11 cellular contexts compared by ENCODE assay signal in the genomic region with DNA sequence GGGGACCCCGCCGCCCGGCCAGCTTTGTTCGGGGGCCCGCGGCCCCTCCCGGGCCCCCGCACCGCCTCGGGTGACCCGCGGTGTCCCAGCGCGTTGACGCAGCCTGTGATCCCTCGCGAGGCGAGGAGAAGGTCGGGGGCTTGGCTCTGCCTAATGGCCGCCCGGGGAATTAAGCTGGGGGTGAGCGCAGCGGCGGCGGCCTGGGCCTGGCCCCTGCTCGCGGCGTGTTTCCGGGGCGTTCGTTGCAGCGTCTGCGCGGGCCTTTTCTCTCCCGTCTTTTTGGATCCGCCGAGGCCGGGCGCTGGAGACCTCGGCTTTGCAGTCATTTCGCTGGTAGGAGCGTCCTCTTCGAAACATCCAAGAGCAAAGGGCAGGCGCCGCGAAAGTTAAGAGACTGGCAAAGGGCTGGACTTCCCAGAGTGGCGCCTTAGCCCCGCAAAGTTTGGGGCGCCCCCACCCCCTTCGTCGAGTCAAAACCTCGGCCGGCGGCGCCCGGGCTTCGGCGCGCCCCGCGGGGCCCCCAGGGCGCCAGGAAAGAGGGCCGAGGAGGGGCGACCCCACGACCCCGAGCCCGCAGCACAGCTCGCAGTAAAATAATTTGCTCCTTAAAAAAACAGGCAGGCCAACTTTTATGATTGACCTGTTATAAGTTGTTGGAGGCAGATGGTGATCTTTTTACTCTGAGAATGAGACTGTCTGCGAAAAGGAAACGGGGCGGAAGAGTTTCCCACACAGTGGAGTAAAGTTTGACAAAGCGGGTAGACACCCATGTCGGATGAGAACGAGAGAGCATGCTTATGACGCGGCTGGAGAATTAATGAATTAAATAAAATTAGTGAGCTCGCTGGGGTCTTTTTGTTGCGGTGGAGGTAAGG. TPM values are rescaled to one million over a fixed set of nuclear protein-coding genes. Genes with fewer than 3 reads are reported as not detected.
DNase-seq lines count a peak whose midpoint lies in the region; ATAC-seq and TF ChIP-seq lines count a peak whose summit lies in the region.
"Had no signal": no experiment of that assay in that cellular context is flagged by ENCODE, and none has a peak within 500 bp of the region (broad histone marks: within the 10 kb centered on the region; RNA-seq: fewer than 3 reads in every experiment).

No MANE protein-coding gene starts in this region.

- peaks cover 20% of the 10 kb centered on the region for H3K27me3 ChIP-seq in layer of hippocampus (ENCODE audit: control insufficient read depth, insufficient read depth, low read length)
- peaks cover 25% of the 10 kb centered on the region for H3K27me3 ChIP-seq in thoracic aorta (replicated peaks; ENCODE audit: insufficient read depth)

- CTCF ChIA-PET in activated naive CD4-positive, alpha-beta T cell treated with anti-CD3 and anti-CD28 coated beads, Interleukin-2, amount 10 ng/mL, durations not matched to agents 7 days and 5 days (lab: Charles Lee): no interaction called here
- CTCF ChIA-PET in RWPE1 (lab: Yijun Ruan, JAX): interaction anchor here (0.6 to 0.7 kb wide), 2 partner anchors 22 to 1065 kb away, joined by 3 read pairs; no protein-coding TSS in a partner anchor

- H3K27ac ChIP-seq in layer of hippocampus (ENCODE audit: low read depth, low read length): peak overlapping the region; percentile 57
- no peak overlapping the region for H3K27ac ChIP-seq in thoracic aorta
- no peak overlapping the region for H3K27ac ChIP-seq in RWPE1
- H3K27ac ChIP-seq: SK-N-MC had no signal

- POLR2A ChIA-PET in RWPE1 (lab: Yijun Ruan, JAX; ENCODE audit: low non-redundant PET): no interaction called here

- H3K27me3 Mint-ChIP-seq in activated naive CD4-positive, alpha-beta T cell treated with anti-CD3 and anti-CD28 coated beads, Interleukin-2, amount 10 ng/mL, durations not matched to agents 7 days and 5 days: peaks cover 76% of the 10 kb centered on the region
- H3K27me3 Mint-ChIP-seq in activated naive CD8-positive, alpha-beta T cell treated with anti-CD3 and anti-CD28 coated beads, Interleukin-2, amount 50 U/mL, for 24 hours: peaks cover 72% of the 10 kb centered on the region

- TF ChIP-seq CTCF in thoracic aorta (IDR thresholded peaks at IDR 0.05) (no peak), RWPE1 (conservative IDR thresholded peaks at IDR 0.05; ENCODE audit: low read depth) (no peak)

- H3K36me3 ChIP-seq in thoracic aorta: no peaks in the 10 kb centered on the region

- peaks cover 3% of the 10 kb centered on the region for H3K9me3 Mint-ChIP-seq in activated naive CD4-positive, alpha-beta T cell treated with anti-CD3 and anti-CD28 coated beads, Interleukin-2, amount 10 ng/mL, durations not matched to agents 7 days and 5 days
- peaks cover 6% of the 10 kb centered on the region for H3K9me3 Mint-ChIP-seq in activated naive CD8-positive, alpha-beta T cell treated with anti-CD3 and anti-CD28 coated beads, Interleukin-2, amount 50 U/mL, for 24 hours

- H3K4me3 ChIP-seq in thoracic aorta: peak overlapping the region; percentile 41
- H3K4me3 ChIP-seq: SK-N-MC had no signal

- peaks cover 7% of the 10 kb centered on the region for H3K36me3 Mint-ChIP-seq in activated naive CD4-positive, alpha-beta T cell treated with anti-CD3 and anti-CD28 coated beads, Interleukin-2, amount 10 ng/mL, durations not matched to agents 7 days and 5 days
- H3K36me3 Mint-ChIP-seq in activated naive CD8-positive, alpha-beta T cell treated with anti-CD3 and anti-CD28 coated beads, Interleukin-2, amount 50 U/mL, for 24 hours (ENCODE audit: low read depth): peaks cover 9% of the 10 kb centered on the region

- H3K9me3 ChIP-seq in thoracic aorta: no peaks in the 10 kb centered on the region

- H3K4me1 ChIP-seq in thoracic aorta (ENCODE audit: control insufficient read depth in 1 of 2, low read depth in 2 of 2): peaks cover 5 to 22% of the 10 kb centered on the region in 2 donors

- no peak for DNase-seq in activated naive CD4-positive, alpha-beta T cell treated with anti-CD3 and anti-CD28 coated beads, Interleukin-2, amount 10 ng/mL, durations not matched to agents 7 days and 5 days
- no peak for DNase-seq in activated naive CD4-positive, alpha-beta T cell (lab: John Stamatoyannopoulos, UW)
- no peak for DNase-seq in activated naive CD8-positive, alpha-beta T cell treated with anti-CD3 and anti-CD28 coated beads, Interleukin-2, amount 50 U/mL, for 24 hours
- DNase-seq in thoracic aorta (ENCODE audit: low spot score) (no peak), NCI-H1930 (lab: John Stamatoyannopoulos, UW) (no peak), RWPE1 (ENCODE audit: low spot score) (no peak), NCI-H1048 (lab: John Stamatoyannopoulos, UW) (no peak)
- DNase-seq: activated naive CD4-positive, alpha-beta T cell treated with Interleukin-2 at 50 U/mL for 16 hours; NCI-H2081 treated with DMSO at 0.1 percent for 48 hours had no signal

- peaks cover 8% of the 10 kb centered on the region for H3K4me1 Mint-ChIP-seq in activated naive CD4-positive, alpha-beta T cell treated with anti-CD3 and anti-CD28 coated beads, Interleukin-2, amount 10 ng/mL, durations not matched to agents 7 days and 5 days
- peaks cover 13% of the 10 kb centered on the region for H3K4me1 Mint-ChIP-seq in activated naive CD8-positive, alpha-beta T cell treated with anti-CD3 and anti-CD28 coated beads, Interleukin-2, amount 50 U/mL, for 24 hours

- peak overlapping the region; percentile 45 for H3K27ac Mint-ChIP-seq in activated naive CD4-positive, alpha-beta T cell treated with anti-CD3 and anti-CD28 coated beads, Interleukin-2, amount 10 ng/mL, durations not matched to agents 7 days and 5 days
- H3K27ac Mint-ChIP-seq in activated naive CD8-positive, alpha-beta T cell treated with anti-CD3 and anti-CD28 coated beads, Interleukin-2, amount 50 U/mL, for 24 hours: peak overlapping the region; percentile 47

- no peak for ATAC-seq in activated naive CD8-positive, alpha-beta T cell treated with anti-CD3 and anti-CD28 coated beads, Interleukin-2, amount 50 U/mL, for 24 hours
- ATAC-seq in thoracic aorta (ENCODE audit: insufficient number of reproducible peaks, low FRiP score, low read depth): no peak

- peak overlapping the region; percentile 43 for H3K4me3 Mint-ChIP-seq in activated naive CD4-positive, alpha-beta T cell treated with anti-CD3 and anti-CD28 coated beads, Interleukin-2, amount 10 ng/mL, durations not matched to agents 7 days and 5 days
- peak overlapping the region; percentile 45 for H3K4me3 Mint-ChIP-seq in activated naive CD8-positive, alpha-beta T cell treated with anti-CD3 and anti-CD28 coated beads, Interleukin-2, amount 50 U/mL, for 24 hours

RNA-seq across cellular contexts. Expression of gene SALL3, which starts 1.4 kb away (rescaled TPM):
- total RNA-seq in thoracic aorta: not detected
